In genomic region chr5:80206282-80206681, GRCh38 we compare ENCODE assay signal across 14 cellular contexts. TPM values are rescaled to one million over a fixed set of nuclear protein-coding genes. Genes with fewer than 3 reads are reported as not detected.
DNase-seq lines count a peak whose midpoint lies in the region; ATAC-seq and TF ChIP-seq lines count a peak whose summit lies in the region.
"Had no signal": no experiment of that assay in that cellular context is flagged by ENCODE, and none has a peak within 500 bp of the region (broad histone marks: within the 10 kb centered on the region; RNA-seq: fewer than 3 reads in every experiment).

No MANE protein-coding gene starts in this region.

- H3K27me3 Mint-ChIP-seq in CD8-positive, alpha-beta memory T cell, result no peaks in the 10 kb centered on the region
- H3K27me3 Mint-ChIP-seq in T-cell (no peaks in the 10 kb centered on the region), neural progenitor cell (ENCODE audit: insufficient read depth, low read depth) (no peaks in the 10 kb centered on the region)

- POLR2A ChIA-PET in CD8-positive, alpha-beta memory T cell (lab: Charles Lee), result interaction anchor here (0.9 kb wide), 1 partner anchor 12 kb away, joined by 4 read pairs; no protein-coding TSS in a partner anchor
- POLR2A ChIA-PET in T-cell (lab: Charles Lee), result interaction anchor here in 1 of 2 donors (0.6 to 1.7 kb wide), 2 partner anchors 9 to 703 kb away, joined by 4 to 5 read pairs; no protein-coding TSS in a partner anchor

- peaks cover 70 to 97% (median 78%) of the 10 kb centered on the region in 3 donors for H3K4me1 Mint-ChIP-seq in CD8-positive, alpha-beta memory T cell
- H3K4me1 Mint-ChIP-seq in T-cell (peaks cover 92 to 94% (median 93%) of the 10 kb centered on the region in 3 donors), neural progenitor cell (peaks cover 26% of the 10 kb centered on the region)

- CTCF ChIA-PET in CD8-positive, alpha-beta memory T cell (lab: Charles Lee), result interaction anchor here (0.9 to 2.2 kb wide), 3 partner anchors 12 to 115 kb away, joined by 3 to 11 read pairs (median 4); no protein-coding TSS in a partner anchor
- CTCF ChIA-PET in T-cell (lab: Charles Lee), result interaction anchor here (0.8 to 2.1 kb wide), 5 partner anchors 11 to 114 kb away, joined by 3 to 17 read pairs (median 7); no protein-coding TSS in a partner anchor

- DNase-seq in CD8-positive, alpha-beta memory T cell, result no peak
- no peak for DNase-seq in T-cell
- peak; percentile 65 for DNase-seq in epithelial cell of esophagus (ENCODE audit: low read depth)
- no peak for DNase-seq in neural progenitor cell (ENCODE audit: low spot score)
- DNase-seq in stimulated activated CD4-positive, alpha-beta T cell treated with anti-CD3 and anti-CD28 coated beads, Interleukin-2, amount 100 ng/mL, for 24 hours, result no peak
- DNase-seq in AG08396 (ENCODE audit: low spot score), result no peak
- DNase-seq in GDM1 (lab: John Stamatoyannopoulos, UW), result no peak
- DNase-seq: activated CD4-positive, alpha-beta T cell treated with anti-CD3 and anti-CD28 coated beads for 4 hours; H7; NCI-H1417; RPMI8226 had no signal

- peaks cover 82% of the 10 kb centered on the region for H3K4me1 ChIP-seq in CD8-positive, alpha-beta memory T cell (ENCODE audit: insufficient read depth, low read length)
- peaks cover 63% of the 10 kb centered on the region for H3K4me1 ChIP-seq in neural progenitor cell

- no peak overlapping the region for H3K4me2 ChIP-seq in neural progenitor cell

- peaks cover 13% of the 10 kb centered on the region for H3K36me3 ChIP-seq in CD8-positive, alpha-beta memory T cell (ENCODE audit: insufficient read depth, low read length)
- peaks cover 12% of the 10 kb centered on the region for H3K36me3 ChIP-seq in neural progenitor cell
- H3K36me3 ChIP-seq: prostate gland had no signal

- H3F3A ChIP-seq in neural progenitor cell (ENCODE audit: low read depth), result peaks cover 31% of the 10 kb centered on the region

- no peak overlapping the region for H3K4me3 ChIP-seq in CD8-positive, alpha-beta memory T cell (ENCODE audit: low read length)
- no peak overlapping the region for H3K4me3 ChIP-seq in epithelial cell of esophagus (ENCODE audit: low read length)
- no peak overlapping the region for H3K4me3 ChIP-seq in neural progenitor cell
- H3K4me3 ChIP-seq: coronary artery, prostate gland had no signal

- H3K79me2 ChIP-seq in neural progenitor cell (ENCODE audit: low read depth), result peaks cover 98% of the 10 kb centered on the region

- H3K9me3 Mint-ChIP-seq in CD8-positive, alpha-beta memory T cell, result no peaks in the 10 kb centered on the region
- H3K9me3 Mint-ChIP-seq in T-cell (no peaks in the 10 kb centered on the region), neural progenitor cell (peaks cover 8% of the 10 kb centered on the region)

- H3K27me3 ChIP-seq in CD8-positive, alpha-beta memory T cell (ENCODE audit: insufficient read depth, low read length, poor library complexity, severe bottlenecking), result no peaks in the 10 kb centered on the region
- no peaks in the 10 kb centered on the region for H3K27me3 ChIP-seq in neural progenitor cell

- no peaks in the 10 kb centered on the region for H3K9me3 ChIP-seq in CD8-positive, alpha-beta memory T cell (ENCODE audit: low read length)
- no peaks in the 10 kb centered on the region for H3K9me3 ChIP-seq in neural progenitor cell (ENCODE audit: low read depth)
- H3K9me3 ChIP-seq: prostate gland had no signal

- no peak for TF ChIP-seq CTCF in epithelial cell of esophagus (IDR thresholded peaks at IDR 0.05; ENCODE audit: insufficient read depth, low read depth, low read length, missing control alignments)
- TF ChIP-seq CTCF in neural progenitor cell (IDR thresholded peaks at IDR 0.05), result no peak

- no peak overlapping the region for H2AFZ ChIP-seq in neural progenitor cell (replicated peaks)

- no peak overlapping the region for H3K27ac ChIP-seq in CD8-positive, alpha-beta memory T cell (ENCODE audit: low read depth, low read length)
- peak overlapping the region; percentile 55 for H3K27ac ChIP-seq in neural progenitor cell
- H3K27ac ChIP-seq: coronary artery had no signal

- H4K20me1 ChIP-seq in neural progenitor cell (ENCODE audit: low read depth), result peaks cover 69% of the 10 kb centered on the region

- peak overlapping the region in 5 of 7 donors; percentile 1 to 33 (median 9) for H3K4me3 Mint-ChIP-seq in CD8-positive, alpha-beta memory T cell
- H3K4me3 Mint-ChIP-seq in T-cell, result peak overlapping the region in 2 of 3 donors; percentile 21 to 56
- H3K4me3 Mint-ChIP-seq in neural progenitor cell, result no peak overlapping the region

- ATAC-seq in T-cell (replicated peaks in 1 of 4) (no peak), HG03108 (IDR thresholded peaks at IDR 0.05; ENCODE audit: unreplicated experiment) (no peak)

- peak overlapping the region in 6 of 8 donors; percentile 2 to 85 (median 71) for H3K27ac Mint-ChIP-seq in CD8-positive, alpha-beta memory T cell
- peak overlapping the region; percentile 78 to 89 for H3K27ac Mint-ChIP-seq in T-cell
- no peak overlapping the region for H3K27ac Mint-ChIP-seq in neural progenitor cell

- peaks cover 7 to 53% (median 10%) of the 10 kb centered on the region in 3 donors for H3K36me3 Mint-ChIP-seq in CD8-positive, alpha-beta memory T cell
- H3K36me3 Mint-ChIP-seq in T-cell (peaks cover 30% of the 10 kb centered on the region), neural progenitor cell (peaks cover 23% of the 10 kb centered on the region)

- no peak overlapping the region for H3K9ac ChIP-seq in neural progenitor cell

RNA-seq across cellular contexts. Expression of gene SERINC5, which starts 49.6 kb away (rescaled TPM):
- 10 to 100 TPM; 32.9 to 33.3 TPM for total RNA-seq in CD8-positive, alpha-beta memory T cell
- 13.7 TPM for polyA plus RNA-seq in CD8-positive, alpha-beta memory T cell
- total RNA-seq in T-cell (100 to 1,000 TPM; 109 to 170 (median 112) TPM), neural progenitor cell (ENCODE audit: low replicate concordance) (105 and 126 TPM in 2 replicates)
